ENCODE assay signal across 15 cellular contexts in the genomic region with DNA sequence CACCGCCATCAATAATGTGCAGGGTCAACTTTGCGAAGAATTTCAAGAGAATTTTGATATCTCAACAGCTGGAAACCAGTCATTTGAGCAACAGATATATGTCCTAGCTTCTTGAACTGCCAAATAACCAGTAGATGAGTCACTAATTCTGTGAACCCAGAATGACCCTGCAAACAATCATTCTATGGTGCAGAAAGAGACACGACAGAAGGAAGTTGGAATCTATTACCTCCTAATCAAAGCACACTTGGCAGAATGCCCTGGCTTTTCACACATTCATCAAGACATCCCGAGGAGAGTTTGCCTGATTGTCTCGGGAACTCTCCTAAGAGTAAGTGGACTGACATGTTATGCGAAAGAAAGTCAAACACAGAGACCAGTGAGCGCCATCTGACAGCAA.
DNase-seq lines count a peak whose midpoint lies in the region; ATAC-seq, FAIRE-seq and TF ChIP-seq lines count a peak whose summit lies in the region.
"Had no signal": no experiment of that assay in that cellular context is flagged by ENCODE, and none has a peak within 500 bp of the region (broad histone marks: within the 10 kb centered on the region; RNA-seq: fewer than 3 reads in every experiment).

No MANE protein-coding gene starts in this region.

- H3K36me3 Mint-ChIP-seq in mesothelial cell of epicardium, result no peaks in the 10 kb centered on the region
- H3K36me3 Mint-ChIP-seq in HFFc6 (ENCODE audit: low read depth), result no peaks in the 10 kb centered on the region

- TF ChIP-seq CTCF in bronchial epithelial cell (IDR thresholded peaks at IDR 0.05; ENCODE audit: insufficient read depth, low read length, severe bottlenecking) (no peak), mesothelial cell of epicardium (IDR thresholded peaks at IDR 0.05; ENCODE audit: unreplicated experiment) (no peak), HFFc6 (IDR thresholded peaks at IDR 0.05) (no peak)

- H3K4me1 Mint-ChIP-seq in mesothelial cell of epicardium, result peaks cover 50% of the 10 kb centered on the region
- peaks cover 8% of the 10 kb centered on the region; the same call in 1 of the 2 replicates for H3K4me1 Mint-ChIP-seq in HFFc6 (ENCODE audit: low read depth)

- FAIRE-seq in bronchial epithelial cell (lab: Jason Lieb, UNC), result peak; percentile 93

- H3K36me3 ChIP-seq in bronchial epithelial cell (ENCODE audit: control insufficient read depth, insufficient read depth, low read length), result no peaks in the 10 kb centered on the region

- H3K4me3 Mint-ChIP-seq in mesothelial cell of epicardium, result no peak overlapping the region
- H3K4me3 Mint-ChIP-seq in HFFc6, result no peak overlapping the region

- H3K27ac Mint-ChIP-seq in mesothelial cell of epicardium, result peak overlapping the region; percentile 60
- no peak overlapping the region for H3K27ac Mint-ChIP-seq in HFFc6
- H3K27ac Mint-ChIP-seq: progenitor cell of endocrine pancreas had no signal

- H3K27me3 Mint-ChIP-seq in mesothelial cell of epicardium (ENCODE audit: low read depth) (peaks cover 13% of the 10 kb centered on the region), HFFc6 (ENCODE audit: insufficient read depth) (peaks cover 12% of the 10 kb centered on the region)

- no peaks in the 10 kb centered on the region for H3K9me3 Mint-ChIP-seq in mesothelial cell of epicardium
- H3K9me3 Mint-ChIP-seq in HFFc6, result no peaks in the 10 kb centered on the region

- no peak for ATAC-seq in SK-N-SH treated with all-trans-retinoic acid at 6 μM for 48 hours

- H3K27me3 ChIP-seq in bronchial epithelial cell (ENCODE audit: control insufficient read depth, insufficient read depth, low read length), result no peaks in the 10 kb centered on the region

- peak; percentile 24 for DNase-seq in COLO668 (lab: John Stamatoyannopoulos, UW; ENCODE audit: unreplicated experiment)
- peak; percentile 51 for DNase-seq in LHCN-M2 (ENCODE audit: low read depth)
- DNase-seq in bronchial epithelial cell (ENCODE audit: low read depth), result peak; percentile 77
- no peak for DNase-seq in mesothelial cell of epicardium (ENCODE audit: low spot score in 2 of 2, unreplicated experiment in 2 of 2)
- DNase-seq in NCI-H526 treated with DMSO at 0.1 percent for 48 hours (lab: John Stamatoyannopoulos, UW), result no peak
- DNase-seq in NCI-H2029 treated with DMSO at 0.1 percent for 48 hours (lab: John Stamatoyannopoulos, UW), result no peak
- no peak for DNase-seq in HFFc6
- DNase-seq: activated CD8-positive, alpha-beta memory T cell treated with anti-CD3 and anti-CD28 coated beads, Interleukin-2, amount 50 U/mL, for 48 hours; effector CD4-positive, alpha-beta T cell; NCI-H524 treated with DMSO at 0.1 percent for 48 hours; SHP77; stimulated activated CD4-positive, alpha-beta T cell treated with anti-CD3 and anti-CD28 coated beads, Interleukin-4, amount 100 ng/mL, for 1 hour; stimulated activated naive CD4-positive, alpha-beta T cell treated with Interleukin-2 at 50 U/mL for 16 hours had no signal

- H3K4me3 ChIP-seq in bronchial epithelial cell (ENCODE audit: low read depth, low read length), result no peak overlapping the region

TF ChIP-seq in SK-N-SH treated with all-trans-retinoic acid at 6 μM for 48 hours, 23 proteins besides CTCF, POLR2A, EP300 and RAD21:
- TF ChIP-seq RARB (CRISPR knock-in tag; IDR thresholded peaks at IDR 0.05) (no peak), ZNF70 (CRISPR knock-in tag; IDR thresholded peaks at IDR 0.05) (no peak), ZNF8 (CRISPR knock-in tag; IDR thresholded peaks at IDR 0.05) (no peak), CSDC2 (CRISPR knock-in tag; IDR thresholded peaks at IDR 0.05) (no peak), ISL1 (CRISPR knock-in tag; IDR thresholded peaks at IDR 0.05) (no peak), ARNTL (CRISPR knock-in tag; IDR thresholded peaks at IDR 0.05; ENCODE audit: borderline replicate concordance, low read depth) (no peak), ZFP30 (CRISPR knock-in tag; IDR thresholded peaks at IDR 0.05) (no peak), ZNF565 (CRISPR knock-in tag; conservative IDR thresholded peaks at IDR 0.05; ENCODE audit: low read depth) (no peak), TOX (CRISPR knock-in tag; IDR thresholded peaks at IDR 0.05; ENCODE audit: borderline replicate concordance) (no peak), PPARA (CRISPR knock-in tag; IDR thresholded peaks at IDR 0.05; ENCODE audit: borderline replicate concordance) (no peak), ZFP3 (CRISPR knock-in tag; IDR thresholded peaks at IDR 0.05) (no peak), OSR1 (CRISPR knock-in tag; IDR thresholded peaks at IDR 0.05) (no peak), TCF4 (CRISPR knock-in tag; IDR thresholded peaks at IDR 0.05; ENCODE audit: borderline replicate concordance) (no peak), ZC3H10 (CRISPR knock-in tag; IDR thresholded peaks at IDR 0.05) (no peak), SNAI2 (CRISPR knock-in tag; IDR thresholded peaks at IDR 0.05) (no peak), GLIS3 (CRISPR knock-in tag; IDR thresholded peaks at IDR 0.05) (no peak)
- TF ChIP-seq, protein P1, sequence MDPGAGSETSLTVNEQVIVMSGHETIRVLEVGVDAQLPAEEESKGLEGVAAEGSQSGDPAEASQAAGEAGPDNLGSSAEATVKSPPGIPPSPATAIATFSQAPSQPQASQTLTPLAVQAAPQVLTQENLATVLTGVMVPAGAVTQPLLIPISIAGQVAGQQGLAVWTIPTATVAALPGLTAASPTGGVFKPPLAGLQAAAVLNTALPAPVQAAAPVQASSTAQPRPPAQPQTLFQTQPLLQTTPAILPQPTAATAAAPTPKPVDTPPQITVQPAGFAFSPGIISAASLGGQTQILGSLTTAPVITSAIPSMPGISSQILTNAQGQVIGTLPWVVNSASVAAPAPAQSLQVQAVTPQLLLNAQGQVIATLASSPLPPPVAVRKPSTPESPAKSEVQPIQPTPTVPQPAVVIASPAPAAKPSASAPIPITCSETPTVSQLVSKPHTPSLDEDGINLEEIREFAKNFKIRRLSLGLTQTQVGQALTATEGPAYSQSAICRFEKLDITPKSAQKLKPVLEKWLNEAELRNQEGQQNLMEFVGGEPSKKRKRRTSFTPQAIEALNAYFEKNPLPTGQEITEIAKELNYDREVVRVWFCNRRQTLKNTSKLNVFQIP (CRISPR knock-in tag; IDR thresholded peaks at IDR 0.05; ENCODE audit: borderline replicate concordance, low read depth), result no peak
- TF ChIP-seq, protein P2, sequence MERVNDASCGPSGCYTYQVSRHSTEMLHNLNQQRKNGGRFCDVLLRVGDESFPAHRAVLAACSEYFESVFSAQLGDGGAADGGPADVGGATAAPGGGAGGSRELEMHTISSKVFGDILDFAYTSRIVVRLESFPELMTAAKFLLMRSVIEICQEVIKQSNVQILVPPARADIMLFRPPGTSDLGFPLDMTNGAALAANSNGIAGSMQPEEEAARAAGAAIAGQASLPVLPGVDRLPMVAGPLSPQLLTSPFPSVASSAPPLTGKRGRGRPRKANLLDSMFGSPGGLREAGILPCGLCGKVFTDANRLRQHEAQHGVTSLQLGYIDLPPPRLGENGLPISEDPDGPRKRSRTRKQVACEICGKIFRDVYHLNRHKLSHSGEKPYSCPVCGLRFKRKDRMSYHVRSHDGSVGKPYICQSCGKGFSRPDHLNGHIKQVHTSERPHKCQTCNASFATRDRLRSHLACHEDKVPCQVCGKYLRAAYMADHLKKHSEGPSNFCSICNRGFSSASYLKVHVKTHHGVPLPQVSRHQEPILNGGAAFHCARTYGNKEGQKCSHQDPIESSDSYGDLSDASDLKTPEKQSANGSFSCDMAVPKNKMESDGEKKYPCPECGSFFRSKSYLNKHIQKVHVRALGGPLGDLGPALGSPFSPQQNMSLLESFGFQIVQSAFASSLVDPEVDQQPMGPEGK (CRISPR knock-in tag; IDR thresholded peaks at IDR 0.05; ENCODE audit: borderline replicate concordance), result no peak
- TF ChIP-seq, protein P3, sequence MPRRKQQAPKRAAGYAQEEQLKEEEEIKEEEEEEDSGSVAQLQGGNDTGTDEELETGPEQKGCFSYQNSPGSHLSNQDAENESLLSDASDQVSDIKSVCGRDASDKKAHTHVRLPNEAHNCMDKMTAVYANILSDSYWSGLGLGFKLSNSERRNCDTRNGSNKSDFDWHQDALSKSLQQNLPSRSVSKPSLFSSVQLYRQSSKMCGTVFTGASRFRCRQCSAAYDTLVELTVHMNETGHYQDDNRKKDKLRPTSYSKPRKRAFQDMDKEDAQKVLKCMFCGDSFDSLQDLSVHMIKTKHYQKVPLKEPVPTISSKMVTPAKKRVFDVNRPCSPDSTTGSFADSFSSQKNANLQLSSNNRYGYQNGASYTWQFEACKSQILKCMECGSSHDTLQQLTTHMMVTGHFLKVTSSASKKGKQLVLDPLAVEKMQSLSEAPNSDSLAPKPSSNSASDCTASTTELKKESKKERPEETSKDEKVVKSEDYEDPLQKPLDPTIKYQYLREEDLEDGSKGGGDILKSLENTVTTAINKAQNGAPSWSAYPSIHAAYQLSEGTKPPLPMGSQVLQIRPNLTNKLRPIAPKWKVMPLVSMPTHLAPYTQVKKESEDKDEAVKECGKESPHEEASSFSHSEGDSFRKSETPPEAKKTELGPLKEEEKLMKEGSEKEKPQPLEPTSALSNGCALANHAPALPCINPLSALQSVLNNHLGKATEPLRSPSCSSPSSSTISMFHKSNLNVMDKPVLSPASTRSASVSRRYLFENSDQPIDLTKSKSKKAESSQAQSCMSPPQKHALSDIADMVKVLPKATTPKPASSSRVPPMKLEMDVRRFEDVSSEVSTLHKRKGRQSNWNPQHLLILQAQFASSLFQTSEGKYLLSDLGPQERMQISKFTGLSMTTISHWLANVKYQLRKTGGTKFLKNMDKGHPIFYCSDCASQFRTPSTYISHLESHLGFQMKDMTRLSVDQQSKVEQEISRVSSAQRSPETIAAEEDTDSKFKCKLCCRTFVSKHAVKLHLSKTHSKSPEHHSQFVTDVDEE (CRISPR knock-in tag; IDR thresholded peaks at IDR 0.05), result no peak

Comparison
In these comparisons a context has a peak if more than half of its experiments do, and no peak if none do; other contexts are left out.
1. DNase-seq: peak in COLO668 (single experiment), LHCN-M2 (single experiment) and bronchial epithelial cell (single experiment); none in mesothelial cell of epicardium (0 of 2), NCI-H526 treated with DMSO at 0.1 percent for 48 hours (single experiment), NCI-H2029 treated with DMSO at 0.1 percent for 48 hours (single experiment) and HFFc6 (single experiment).